Comparison of ENCODE assay signal across 29 cellular contexts in genomic region chr5:45399041-45399440, GRCh38.
DNase-seq lines count a peak whose midpoint lies in the region; ATAC-seq, FAIRE-seq and TF ChIP-seq lines count a peak whose summit lies in the region.
"Had no signal": no experiment of that assay in that cellular context is flagged by ENCODE, and none has a peak within 500 bp of the region (broad histone marks: within the 10 kb centered on the region; RNA-seq: fewer than 3 reads in every experiment).

No MANE protein-coding gene starts in this region.

- H3K9me3 ChIP-seq in BE2C, result no peaks in the 10 kb centered on the region
- no peaks in the 10 kb centered on the region for H3K9me3 ChIP-seq in PC-3 (ENCODE audit: low read length)
- no peaks in the 10 kb centered on the region for H3K9me3 ChIP-seq in suprapubic skin
- H3K9me3 ChIP-seq: BLaER1 treated with 17β-estradiol and CSF1 and Interleukin-3, amounts not matched to agents 10 nM and 100 nM; Caco-2; heart right ventricle; left lung; vagina had no signal

- 59% methylated on average over 1 of the region's 1 CpG for WGBS in suprapubic skin

- H3K4me1 ChIP-seq in BE2C (peaks cover 7% of the 10 kb centered on the region; the same call in 1 of the 2 replicates), PC-3 (ENCODE audit: insufficient read depth, low read length) (no peaks in the 10 kb centered on the region), suprapubic skin (no peaks in the 10 kb centered on the region)
- H3K4me1 ChIP-seq: BLaER1 treated with 17β-estradiol and CSF1 and Interleukin-3, amounts not matched to agents 10 nM and 100 nM; Caco-2; heart right ventricle; left lung; vagina had no signal

- CTCF ChIA-PET in PC-3 (lab: Charles Lee), result no interaction called here

- H3K4me3 ChIP-seq in BE2C (ENCODE audit: low read depth, low read length), result no peak overlapping the region
- H3K4me3 ChIP-seq in PC-3 (ENCODE audit: low read length), result no peak overlapping the region
- no peak overlapping the region for H3K4me3 ChIP-seq in suprapubic skin
- H3K4me3 ChIP-seq: BLaER1 treated with 17β-estradiol and CSF1 and Interleukin-3, amounts not matched to agents 10 nM and 100 nM; GM23248; heart right ventricle; left lung; vagina had no signal

- DNase-seq in BE2C, result peak; percentile 60
- DNase-seq in HTR-8/SVneo (ENCODE audit: insufficient read length, low spot score), result no peak
- DNase-seq in PC-3, result no peak
- peak; percentile 0 for DNase-seq in hepatic stellate cell (ENCODE audit: low spot score)
- DNase-seq in activated naive CD4-positive, alpha-beta T cell (lab: John Stamatoyannopoulos, UW), result no peak
- DNase-seq in suprapubic skin (ENCODE audit: low spot score in 2 of 2), result no peak
- DNase-seq: ACHN; activated CD4-positive, alpha-beta memory T cell treated with anti-CD3 and anti-CD28 coated beads, Interleukin-2, amount 10 ng/mL, durations not matched to agents 7 days and 5 days; activated CD4-positive, CD25-positive, alpha-beta regulatory T cell treated with anti-CD3 and anti-CD28 coated beads, Interleukin-2, amount 50 U/mL, for 72 hours; activated naive CD8-positive, alpha-beta T cell treated with anti-CD3 and anti-CD28 coated beads, Interleukin-2, amount 10 ng/mL, durations not matched to agents 7 days and 5 days; Caco-2; DMS79; GM23248; heart right ventricle; immature natural killer cell; Kasumi-1; left lung; naive thymus-derived CD4-positive, alpha-beta T cell; NCI-H1048; NCI-H2081 treated with DMSO at 0.1 percent for 48 hours; NCI-H526 treated with DMSO at 0.1 percent for 48 hours; retina; stimulated activated CD4-positive, alpha-beta T cell treated with anti-CD3 and anti-CD28 coated beads, Interleukin-2, amount 100 ng/mL, for 48 hours had no signal

- TF ChIP-seq EP300 in suprapubic skin (IDR thresholded peaks at IDR 0.05), result no peak

- H4K20me1 ChIP-seq in PC-3 (ENCODE audit: low read length), result no peaks in the 10 kb centered on the region
- H4K20me1 ChIP-seq: BLaER1 treated with 17β-estradiol and CSF1 and Interleukin-3, amounts not matched to agents 10 nM and 100 nM had no signal

- H3K27me3 ChIP-seq in BE2C (no peaks in the 10 kb centered on the region), PC-3 (ENCODE audit: low read length) (no peaks in the 10 kb centered on the region), suprapubic skin (no peaks in the 10 kb centered on the region)
- H3K27me3 ChIP-seq: BLaER1 treated with 17β-estradiol and CSF1 and Interleukin-3, amounts not matched to agents 10 nM and 100 nM; heart right ventricle; left lung; vagina had no signal

- no peaks in the 10 kb centered on the region for H3F3A ChIP-seq in PC-3 (ENCODE audit: low read length, unreplicated experiment)

- no peaks in the 10 kb centered on the region for H3K9me2 ChIP-seq in PC-3 (replicated peaks; ENCODE audit: low read length)

- FAIRE-seq in HTR-8/SVneo (lab: Jason Lieb, UNC), result peak; percentile 92
- FAIRE-seq: HepG2 had no signal

- no peak overlapping the region for H3K4me2 ChIP-seq in PC-3 (ENCODE audit: low read length)
- H3K4me2 ChIP-seq: BLaER1 treated with 17β-estradiol and CSF1 and Interleukin-3, amounts not matched to agents 10 nM and 100 nM had no signal

- no peak overlapping the region for H2AFZ ChIP-seq in PC-3 (ENCODE audit: low read length)
- H2AFZ ChIP-seq: GM23248 had no signal

- H3K79me2 ChIP-seq in PC-3 (ENCODE audit: low read length), result no peaks in the 10 kb centered on the region

- no peak overlapping the region for H3K27ac ChIP-seq in PC-3 (ENCODE audit: low read length)
- H3K27ac ChIP-seq in suprapubic skin, result no peak overlapping the region
- H3K27ac ChIP-seq: BLaER1 treated with 17β-estradiol and CSF1 and Interleukin-3, amounts not matched to agents 10 nM and 100 nM; GM23248; heart right ventricle; left lung; vagina had no signal

- BruUV-seq in PC-3 (replicated peaks; lab: Mats Ljungman, UMichigan), result no TSS peak

- no peak overlapping the region for H3K9ac ChIP-seq in PC-3 (ENCODE audit: low read length)
- H3K9ac ChIP-seq: BLaER1 treated with 17β-estradiol and CSF1 and Interleukin-3, amounts not matched to agents 10 nM and 100 nM; GM23248 had no signal

- H3K36me3 ChIP-seq in BE2C, result no peaks in the 10 kb centered on the region; the same call in 1 of the 2 replicates
- H3K36me3 ChIP-seq in PC-3 (ENCODE audit: low read depth, low read length), result no peaks in the 10 kb centered on the region
- no peaks in the 10 kb centered on the region for H3K36me3 ChIP-seq in suprapubic skin
- H3K36me3 ChIP-seq: BLaER1 treated with 17β-estradiol and CSF1 and Interleukin-3, amounts not matched to agents 10 nM and 100 nM; heart right ventricle; left lung; vagina had no signal

- POLR2A ChIA-PET in PC-3 (lab: Charles Lee; ENCODE audit: unreplicated experiment), result no interaction called here

- ATAC-seq in PC-3 (peak; percentile 43; the same call in 1 of the 2 replicates), HG02623 (IDR thresholded peaks at IDR 0.05; ENCODE audit: unreplicated experiment) (no peak), GM21619 (IDR thresholded peaks at IDR 0.05; ENCODE audit: unreplicated experiment) (no peak)
- ATAC-seq: heart right ventricle; HepG2; left lung; naive thymus-derived CD4-positive, alpha-beta T cell; stimulated activated effector memory CD8-positive, alpha-beta T cell treated with anti-CD3 and anti-CD28 coated beads, Interleukin-12 subunit alpha, Interleukin-12 subunit beta, amount 100 ng/mL, for 72 hours had no signal

- intact Hi-C loops in PC-3 (cut with micrococcal nuclease), result no loop called here

- TF ChIP-seq CTCF in BE2C (IDR thresholded peaks at IDR 0.05; ENCODE audit: low read depth, low read length) (no peak), PC-3 (conservative IDR thresholded peaks at IDR 0.05; ENCODE audit: low read depth, low read length) (no peak), suprapubic skin (IDR thresholded peaks at IDR 0.05) (no peak)

- TF ChIP-seq POLR2A in suprapubic skin (IDR thresholded peaks at IDR 0.05), result no peak

Comparison
In these comparisons a context has a peak if more than half of its experiments do, and no peak if none do; other contexts are left out.
1. DNase-seq: peak in BE2C (single experiment) and hepatic stellate cell (single experiment); none in HTR-8/SVneo (single experiment), PC-3 (single experiment), activated naive CD4-positive, alpha-beta T cell (0 of 4) and suprapubic skin (0 of 2).